8 cellular contexts compared by ENCODE assay signal in genomic region chr3:23712656-23713559, GRCh38.
A peak's percentile ranks its signal among the peaks of the same experiment; 100 is the strongest.
DNase-seq lines count a peak whose midpoint lies in the region; ATAC-seq lines count a peak whose summit lies in the region.

No MANE protein-coding gene starts in this region.

- ATAC-seq in esophagus mucosa (peak; percentile 15), HG03571 (IDR thresholded peaks at IDR 0.05; ENCODE audit: unreplicated experiment) (no peak)

- no peak overlapping the region for H3K4me3 Mint-ChIP-seq in immature natural killer cell

- no peaks in the 10 kb centered on the region for H3K9me3 Mint-ChIP-seq in immature natural killer cell

- DNase-seq in DMS 273 (lab: John Stamatoyannopoulos, UW; ENCODE audit: unreplicated experiment) (peak; percentile 59), NCI-H524 (lab: John Stamatoyannopoulos, UW) (peak; percentile 58 to 82), non-pigmented ciliary epithelial cell (ENCODE audit: low read depth) (peak; percentile 37), NCI-H1930 (lab: John Stamatoyannopoulos, UW) (no peak), immature natural killer cell (no peak)
- DNase-seq in stimulated activated CD4-positive, alpha-beta T cell treated with anti-CD3 and anti-CD28 coated beads, Interleukin-4, amount 100 ng/mL, for 24 hours = no peak

- H3K27ac Mint-ChIP-seq in immature natural killer cell = no peak overlapping the region

- peaks cover 28 to 30% of the 10 kb centered on the region in 2 donors for H3K4me1 Mint-ChIP-seq in immature natural killer cell

- no peaks in the 10 kb centered on the region for H3K36me3 Mint-ChIP-seq in immature natural killer cell

- H3K27me3 Mint-ChIP-seq in immature natural killer cell (ENCODE audit: low read depth in 3 of 3) = peaks cover 0 to 3% (median 1%) of the 10 kb centered on the region in 3 donors

Comparison
In these comparisons a context has a peak if more than half of its experiments do, and no peak if none do; other contexts are left out.
1. DNase-seq: peak in DMS 273 (single experiment), NCI-H524 (2 of 2) and non-pigmented ciliary epithelial cell (single experiment); none in NCI-H1930 (0 of 2), immature natural killer cell (0 of 3) and stimulated activated CD4-positive, alpha-beta T cell treated with anti-CD3 and anti-CD28 coated beads, Interleukin-4, amount 100 ng/mL, for 24 hours (single experiment).